In the genomic region with DNA sequence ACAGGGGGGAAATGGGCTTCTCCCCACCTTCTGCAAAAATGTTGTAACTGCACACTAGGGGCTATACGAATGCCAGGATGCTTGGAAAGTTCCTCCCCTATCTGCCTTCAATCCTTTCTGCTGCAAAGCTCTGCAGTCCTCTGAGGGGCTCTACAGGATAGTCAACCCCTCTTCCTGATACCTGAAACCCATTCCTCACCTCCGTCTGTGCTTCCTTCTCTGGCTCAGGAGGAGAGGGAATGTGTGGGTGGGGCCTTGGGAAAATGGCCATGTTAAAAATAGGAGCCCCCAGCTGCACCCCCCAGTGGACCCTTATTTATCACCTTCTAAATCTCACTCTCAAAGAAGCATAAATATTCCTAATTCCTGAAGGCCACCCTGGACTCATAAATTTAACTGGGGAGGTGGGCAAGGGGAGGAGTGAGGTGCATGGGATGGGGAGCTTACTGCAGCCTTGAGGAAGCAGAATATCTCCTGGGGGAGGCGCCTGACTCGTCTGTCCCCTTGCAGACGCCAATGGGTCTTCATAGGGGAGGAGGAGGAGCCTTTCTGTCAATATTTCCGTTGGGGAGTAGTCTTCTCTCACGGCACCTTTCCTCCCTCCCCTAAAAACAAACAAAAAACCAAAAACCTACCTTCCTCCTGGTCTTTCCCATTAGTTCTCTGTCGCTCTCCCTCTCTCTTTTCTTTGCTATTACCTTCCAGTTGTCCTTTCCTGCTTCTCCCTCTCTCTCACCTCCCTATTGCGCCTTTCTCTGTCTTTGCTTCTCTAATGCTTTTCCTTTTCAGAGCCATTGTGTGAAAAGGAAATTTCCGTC, we compare ENCODE assay signal across 8 cellular contexts. TPM values are rescaled to one million over a fixed set of nuclear protein-coding genes. Genes with fewer than 3 reads are reported as not detected.
DNase-seq lines count a peak whose midpoint lies in the region; ATAC-seq and TF ChIP-seq lines count a peak whose summit lies in the region.

No MANE protein-coding gene starts in this region.

- peak; percentile 77 for DNase-seq in NAMALWA (ENCODE audit: low spot score)
- DNase-seq in activated CD4-positive, alpha-beta T cell treated with anti-CD3 and anti-CD28 coated beads for 48 hours: peak; percentile 56
- DNase-seq in epithelial cell of proximal tubule (ENCODE audit: low read depth): no peak
- DNase-seq in retinal pigment epithelial cell (ENCODE audit: low read depth): no peak

- TF ChIP-seq CTCF in GM12872 (IDR thresholded peaks at IDR 0.05; ENCODE audit: insufficient read depth, low read depth, low read length) (0 out of 3 replicates have a peak, but pooled peaks have one; percentile 5), epithelial cell of proximal tubule (conservative IDR thresholded peaks at IDR 0.05; ENCODE audit: low read depth, low read length) (no peak), retinal pigment epithelial cell (conservative IDR thresholded peaks at IDR 0.05; ENCODE audit: low read depth, low read length) (no peak)

- ATAC-seq in GM21619 (IDR thresholded peaks at IDR 0.05; ENCODE audit: unreplicated experiment) (no peak), GM21576 (IDR thresholded peaks at IDR 0.05; ENCODE audit: unreplicated experiment) (no peak), HG03175 (IDR thresholded peaks at IDR 0.05; ENCODE audit: unreplicated experiment) (no peak)

- H3K4me3 ChIP-seq in epithelial cell of proximal tubule (ENCODE audit: low read depth, low read length) (peak overlapping the region; percentile 94), retinal pigment epithelial cell (ENCODE audit: low read length) (peak overlapping the region; percentile 73)

RNA-seq across cellular contexts. Expression of a gene that starts 6.3 kb away (rescaled TPM):
- not detected in 2 replicates for total RNA-seq in epithelial cell of proximal tubule

RNA-seq across cellular contexts. Expression of a gene that starts 26.5 kb away (rescaled TPM):
- 3.9 and 4.3 TPM in 2 replicates for total RNA-seq in epithelial cell of proximal tubule

RNA-seq across cellular contexts. Expression of a gene that starts 33.1 kb away (rescaled TPM):
- total RNA-seq in epithelial cell of proximal tubule: 107 and 144 TPM in 2 replicates

RNA-seq across cellular contexts. Expression of a gene that starts 57.2 kb away (rescaled TPM):
- total RNA-seq in epithelial cell of proximal tubule: not detected in 2 replicates

Comparison
In these comparisons a context has a peak if more than half of its experiments do, and no peak if none do; other contexts are left out.
1. DNase-seq: peak in NAMALWA (single experiment) and activated CD4-positive, alpha-beta T cell treated with anti-CD3 and anti-CD28 coated beads for 48 hours (single experiment); none in epithelial cell of proximal tubule (single experiment) and retinal pigment epithelial cell (single experiment).